27 cellular contexts compared by ENCODE assay signal in the genomic region with DNA sequence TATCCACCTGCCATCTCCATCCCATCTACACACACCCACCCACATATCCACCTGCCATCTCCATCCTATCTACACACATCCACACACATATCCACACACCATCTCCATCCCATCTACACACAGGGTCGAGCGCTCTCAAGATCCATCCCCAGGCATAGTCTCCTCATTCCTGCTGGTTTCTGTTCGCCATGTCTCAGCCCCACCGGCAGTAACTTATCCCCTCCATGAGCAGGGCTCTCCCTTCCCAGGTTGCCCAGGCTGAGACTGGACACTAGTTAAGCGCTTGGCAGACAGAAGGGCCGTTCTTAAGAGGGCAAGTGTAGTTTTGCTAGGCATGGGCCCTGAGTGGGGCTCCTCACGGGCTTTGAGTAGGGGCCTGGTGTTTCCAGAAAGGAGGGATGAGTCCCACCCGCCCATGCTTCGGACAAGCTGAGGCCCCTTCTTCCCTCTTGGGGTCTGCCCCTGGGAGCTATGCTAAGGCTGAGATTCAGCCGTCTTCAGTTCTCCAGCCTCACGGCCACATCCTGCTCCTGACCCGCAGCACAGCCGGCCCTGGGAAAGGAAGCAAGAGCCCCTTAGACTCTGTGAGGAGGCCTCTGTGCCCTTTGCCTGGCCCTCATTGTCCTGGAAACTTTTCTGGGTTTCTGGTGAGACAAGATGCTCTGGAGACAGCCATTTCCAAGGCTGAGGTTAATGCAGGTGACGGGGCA. TPM values are rescaled to one million over a fixed set of nuclear protein-coding genes. Genes with fewer than 3 reads are reported as not detected.
"Had no signal": no experiment of that assay in that cellular context is flagged by ENCODE, and none has a peak within 500 bp of the region (broad histone marks: within the 10 kb centered on the region; RNA-seq: fewer than 3 reads in every experiment).

No MANE protein-coding gene starts in this region.

- H3K4me3 ChIP-seq: dorsolateral prefrontal cortex, spleen, upper lobe of left lung had no signal

- H3K9ac ChIP-seq: parathyroid adenoma had no signal

- H2AFZ ChIP-seq: parathyroid adenoma had no signal

- ATAC-seq: activated naive CD8-positive, alpha-beta T cell treated with anti-CD3 and anti-CD28 coated beads, Interleukin-2, amount 50 U/mL, for 24 hours; esophagus mucosa; naive thymus-derived CD4-positive, alpha-beta T cell; SK-N-SH treated with all-trans-retinoic acid at 6 μM for 48 hours; stimulated activated naive CD8-positive, alpha-beta T cell treated with anti-CD3 and anti-CD28 coated beads, Interleukin-15, Interleukin-2, amounts not matched to agents 100 U/mL and 50 U/mL, for 24 hours; T-helper 17 cell; WTC11 had no signal

- H3K36me3 ChIP-seq: spleen, upper lobe of left lung had no signal

- H3K4me1 ChIP-seq: parathyroid adenoma, spleen, upper lobe of left lung had no signal

- H3K9me3 ChIP-seq: upper lobe of left lung had no signal

- H3K27me3 ChIP-seq: dorsolateral prefrontal cortex, upper lobe of left lung had no signal

- H3K27ac ChIP-seq: dorsolateral prefrontal cortex, parathyroid adenoma, spleen, upper lobe of left lung had no signal

- H3K79me2 ChIP-seq: parathyroid adenoma had no signal

- DNase-seq: activated CD4-positive, alpha-beta memory T cell treated with anti-CD3 and anti-CD28 coated beads, Interleukin-2, amount 10 ng/mL, durations not matched to agents 7 days and 5 days; activated CD4-positive, alpha-beta T cell treated with anti-CD3 and anti-CD28 coated beads for 1 hour; activated CD4-positive, alpha-beta T cell treated with anti-CD3 and anti-CD28 coated beads, Interleukin-2, amount 10 ng/mL, durations not matched to agents 7 days and 5 days; activated CD8-positive, alpha-beta memory T cell treated with anti-CD3 and anti-CD28 coated beads, Interleukin-2, amount 50 U/mL, for 48 hours; activated naive CD8-positive, alpha-beta T cell treated with anti-CD3 and anti-CD28 coated beads, Interleukin-2, amount 50 U/mL, for 24 hours; activated T-cell treated with anti-CD3 and anti-CD28 coated beads, Interleukin-2, amount 50 U/mL, for 24 hours; amygdala; effector memory CD4-positive, alpha-beta T cell; foreskin fibroblast; hypothalamus; immature natural killer cell; midbrain; naive thymus-derived CD4-positive, alpha-beta T cell; stimulated activated CD4-positive, alpha-beta T cell treated with anti-CD3 and anti-CD28 coated beads, Interleukin-2, amount 100 ng/mL, for 48 hours; stimulated activated naive CD8-positive, alpha-beta T cell treated with anti-CD3 and anti-CD28 coated beads, Interleukin-15, Interleukin-2, amounts not matched to agents 100 U/mL and 50 U/mL, for 24 hours; T-helper 17 cell; T1000; upper lobe of left lung had no signal

RNA-seq across cellular contexts. Expression of a gene that starts 20.4 kb away (rescaled TPM):
- total RNA-seq: activated CD4-positive, alpha-beta memory T cell treated with anti-CD3 and anti-CD28 coated beads, Interleukin-2, amount 10 ng/mL, durations not matched to agents 7 days and 5 days; activated CD4-positive, alpha-beta T cell treated with anti-CD3 and anti-CD28 coated beads, Interleukin-2, amount 10 ng/mL, durations not matched to agents 7 days and 5 days; esophagus mucosa; naive thymus-derived CD4-positive, alpha-beta T cell; pulmonary artery endothelial cell; right cardiac atrium; spleen; subcutaneous adipose tissue; T-helper 17 cell; upper lobe of left lung had no signal
